In genomic region chr4:158051401-158052235, GRCh38 we compare ENCODE assay signal across 1 cellular context.
TF ChIP-seq lines count a peak whose summit lies in the region.

No MANE protein-coding gene starts in this region.

TF ChIP-seq in GM23338, 12 proteins besides CTCF, POLR2A, EP300 and RAD21 (continued from another document):
- TF ChIP-seq ZNF462 (CRISPR knock-in tag; IDR thresholded peaks at IDR 0.05): no peak
